10 cellular contexts compared by ENCODE assay signal in the genomic region with DNA sequence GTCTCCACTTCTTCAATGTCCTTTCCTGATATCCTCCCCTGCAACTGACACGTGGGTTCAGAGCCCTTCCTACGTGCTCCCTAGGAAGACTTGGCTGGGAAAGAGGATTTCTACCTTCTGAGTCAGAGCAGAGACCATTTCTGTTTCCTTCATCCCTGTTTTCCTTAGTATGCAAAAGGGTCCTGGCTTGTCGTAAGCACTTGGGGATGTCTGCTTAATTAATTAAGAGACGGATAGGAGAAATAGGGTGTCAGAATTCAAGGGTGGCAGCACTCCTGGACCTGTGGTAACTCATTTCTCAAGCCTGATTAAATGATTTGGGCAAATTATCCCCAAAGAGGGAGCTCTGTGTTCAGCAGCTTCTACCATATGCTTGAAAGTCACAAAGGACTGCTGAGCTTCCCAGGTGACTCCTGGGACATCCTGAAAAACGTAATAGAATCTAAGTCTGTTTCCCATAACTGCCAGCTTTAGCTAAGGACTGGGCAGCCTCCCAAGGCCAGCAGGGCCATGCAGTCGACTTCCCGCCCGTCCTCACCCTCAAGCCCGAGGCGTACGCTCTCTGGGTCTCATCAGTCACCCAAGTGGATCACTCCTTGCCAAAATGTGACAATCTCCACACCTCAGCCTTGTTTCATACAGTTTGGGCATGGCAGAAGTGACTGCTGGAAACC. TPM values are rescaled to one million over a fixed set of nuclear protein-coding genes. Genes with fewer than 3 reads are reported as not detected.
DNase-seq lines count a peak whose midpoint lies in the region; ATAC-seq and TF ChIP-seq lines count a peak whose summit lies in the region.
"Had no signal": no experiment of that assay in that cellular context is flagged by ENCODE, and none has a peak within 500 bp of the region (broad histone marks: within the 10 kb centered on the region; RNA-seq: fewer than 3 reads in every experiment).

No MANE protein-coding gene starts in this region.

- H3K9me3 ChIP-seq in HCT116 (ENCODE audit: control insufficient read depth in 1 of 2, insufficient read depth in 1 of 2, low read depth in 1 of 2, low read length in 2 of 2) (no peaks in the 10 kb centered on the region), hepatocyte (ENCODE audit: low read depth) (no peaks in the 10 kb centered on the region), suprapubic skin (no peaks in the 10 kb centered on the region)

- no peaks in the 10 kb centered on the region for H3K79me2 ChIP-seq in HCT116 (ENCODE audit: insufficient read depth, low read length)
- H3K79me2 ChIP-seq in hepatocyte = peaks cover 97% of the 10 kb centered on the region

- no peak overlapping the region for H3K27ac Mint-ChIP-seq in activated CD4-positive, alpha-beta T cell treated with anti-CD3 and anti-CD28 coated beads for 36 hours

- peaks cover 13% of the 10 kb centered on the region for H3K4me1 Mint-ChIP-seq in activated CD4-positive, alpha-beta T cell treated with anti-CD3 and anti-CD28 coated beads for 36 hours

- no peak for TF ChIP-seq RAD21 in HCT116 (IDR thresholded peaks at IDR 0.05; ENCODE audit: low read depth)

- H3K36me3 Mint-ChIP-seq in activated CD4-positive, alpha-beta T cell treated with anti-CD3 and anti-CD28 coated beads for 36 hours (ENCODE audit: low read depth) = no peaks in the 10 kb centered on the region
- H3K36me3 Mint-ChIP-seq: activated naive CD4-positive, alpha-beta T cell treated with anti-CD3 and anti-CD28 coated beads, Interleukin-2, amount 50 U/mL, for 24 hours had no signal

- RAD21 ChIA-PET in HCT116 (lab: Charles Lee; ENCODE audit: low non-redundant PET in 1 of 2, low total read pairs in 2 of 2, uncharacterized antibody in 2 of 2, unreplicated experiment in 2 of 2) = no interaction called here

- no TSS peak for BruUV-seq in HCT116 (replicated peaks; lab: Mats Ljungman, UMichigan)

- no peak overlapping the region for H3K9ac ChIP-seq in HCT116 (ENCODE audit: low read length)

- H3K9me2 ChIP-seq in HCT116 (ENCODE audit: insufficient read depth) (no peaks in the 10 kb centered on the region), hepatocyte (replicated peaks; ENCODE audit: insufficient read depth) (no peaks in the 10 kb centered on the region)

- H3K9me3 Mint-ChIP-seq in activated CD4-positive, alpha-beta T cell treated with anti-CD3 and anti-CD28 coated beads for 36 hours (ENCODE audit: low read depth) = no peaks in the 10 kb centered on the region
- H3K9me3 Mint-ChIP-seq: activated naive CD4-positive, alpha-beta T cell treated with anti-CD3 and anti-CD28 coated beads, Interleukin-2, amount 50 U/mL, for 24 hours had no signal

- no peaks in the 10 kb centered on the region for H3K36me3 ChIP-seq in HCT116 (ENCODE audit: control insufficient read depth in 1 of 2, insufficient read depth in 2 of 2, low read length in 2 of 2)
- no peaks in the 10 kb centered on the region for H3K36me3 ChIP-seq in hepatocyte (replicated peaks; ENCODE audit: insufficient read depth, low read depth)
- peaks cover 7% of the 10 kb centered on the region for H3K36me3 ChIP-seq in suprapubic skin

- POLR2A ChIA-PET in HCT116 (lab: Charles Lee) = no interaction called here
- POLR2A ChIA-PET in activated CD4-positive, alpha-beta T cell treated with anti-CD3 and anti-CD28 coated beads for 36 hours (lab: Charles Lee) = interaction anchor here (0.7 kb wide), 1 partner anchor 533 kb away, joined by 3 read pairs; no protein-coding TSS in a partner anchor

- H3K27me3 Mint-ChIP-seq in activated CD4-positive, alpha-beta T cell treated with anti-CD3 and anti-CD28 coated beads for 36 hours = no peaks in the 10 kb centered on the region
- H3K27me3 Mint-ChIP-seq: activated naive CD4-positive, alpha-beta T cell treated with anti-CD3 and anti-CD28 coated beads, Interleukin-2, amount 50 U/mL, for 24 hours had no signal

- 83% methylated on average over 11 of the region's 11 CpGs for WGBS in hepatocyte (ENCODE audit: low lambda C conversion rate, missing lambda C conversion rate)
- WGBS in suprapubic skin = 35% methylated on average over 11 of the region's 11 CpGs

- CTCF ChIA-PET in HCT116 (lab: Charles Lee) = no interaction called here
- CTCF ChIA-PET in activated CD4-positive, alpha-beta T cell treated with anti-CD3 and anti-CD28 coated beads for 36 hours (lab: Charles Lee) = no interaction called here

- no peak overlapping the region for H3K4me3 ChIP-seq in HCT116 (replicated peaks in 1 of 2; ENCODE audit: low read depth in 1 of 2, low read length in 2 of 2)
- H3K4me3 ChIP-seq in hepatocyte = no peak overlapping the region
- no peak overlapping the region for H3K4me3 ChIP-seq in suprapubic skin

- no peak for TF ChIP-seq POLR2A in HCT116 (IDR thresholded peaks at IDR 0.05; ENCODE audit: borderline replicate concordance, extremely low read depth, insufficient read depth, insufficient read length)
- no peak for TF ChIP-seq POLR2A in suprapubic skin (IDR thresholded peaks at IDR 0.05)

- H2AFZ ChIP-seq in HCT116 (ENCODE audit: low read depth, low read length, poor library complexity, severe bottlenecking) (peak overlapping the region; percentile 84), hepatocyte (no peak overlapping the region)

- H3K27me3 ChIP-seq in HCT116 (ENCODE audit: insufficient read depth, low read length) = peaks cover 21% of the 10 kb centered on the region; the same call in 1 of the 2 replicates
- H3K27me3 ChIP-seq in hepatocyte = no peaks in the 10 kb centered on the region
- H3K27me3 ChIP-seq in suprapubic skin = no peaks in the 10 kb centered on the region

- peak overlapping the region; percentile 15; the same call in 1 of the 2 replicates for H3K4me2 ChIP-seq in HCT116 (ENCODE audit: low read length)
- no peak overlapping the region for H3K4me2 ChIP-seq in hepatocyte

- no peak for TF ChIP-seq EP300 in suprapubic skin (IDR thresholded peaks at IDR 0.05)

- H3K27ac ChIP-seq in HCT116 (ENCODE audit: low read depth, low read length) = no peak overlapping the region
- H3K27ac ChIP-seq in hepatocyte = peak overlapping the region; percentile 61
- peak overlapping the region; percentile 77 for H3K27ac ChIP-seq in suprapubic skin

- H4K20me1 ChIP-seq in HCT116 (ENCODE audit: insufficient read depth) (no peaks in the 10 kb centered on the region), hepatocyte (ENCODE audit: insufficient read depth, poor library complexity, severe bottlenecking) (peaks cover 90% of the 10 kb centered on the region)

- no peak for ATAC-seq in HCT116
- no peak for ATAC-seq in HG03521 (IDR thresholded peaks at IDR 0.05; ENCODE audit: unreplicated experiment)
- ATAC-seq in activated CD4-positive, alpha-beta T cell treated with anti-CD3 and anti-CD28 coated beads for 36 hours = no peak

- H3K4me1 ChIP-seq in HCT116 (ENCODE audit: control insufficient read depth in 1 of 2, insufficient read depth in 2 of 2, low read length in 2 of 2) (peaks cover 0 to 6% of the 10 kb centered on the region in 2 experiments; a peak in 1 of 4 replicates), hepatocyte (ENCODE audit: insufficient read depth) (peaks cover 34% of the 10 kb centered on the region), suprapubic skin (peaks cover 89% of the 10 kb centered on the region)

- H3K4me3 Mint-ChIP-seq in activated CD4-positive, alpha-beta T cell treated with anti-CD3 and anti-CD28 coated beads for 36 hours = no peak overlapping the region
- H3K4me3 Mint-ChIP-seq: activated naive CD4-positive, alpha-beta T cell treated with anti-CD3 and anti-CD28 coated beads, Interleukin-2, amount 50 U/mL, for 24 hours had no signal

- TF ChIP-seq CTCF in HCT116 (IDR thresholded peaks at IDR 0.05 in 2 of 3, conservative IDR thresholded peaks at IDR 0.05 in 1 of 3; ENCODE audit: borderline replicate concordance in 1 of 3, insufficient read depth in 1 of 3, low read depth in 2 of 3, low read length in 2 of 3) = no peak
- no peak for TF ChIP-seq CTCF in hepatocyte (IDR thresholded peaks at IDR 0.05; ENCODE audit: poor library complexity)
- TF ChIP-seq CTCF in suprapubic skin (IDR thresholded peaks at IDR 0.05) = no peak

- DNase-seq in HCT116 (ENCODE audit: low read depth, low spot score) (no peak), cerebellum (ENCODE audit: low spot score) (peak; percentile 23), hepatocyte (ENCODE audit: low spot score) (no peak), suprapubic skin (ENCODE audit: low spot score in 2 of 2) (no peak), HPDE6-E6E7 (ENCODE audit: extremely low spot score) (no peak), DMS 273 (lab: John Stamatoyannopoulos, UW; ENCODE audit: unreplicated experiment) (no peak)
- no peak for DNase-seq in activated CD4-positive, alpha-beta T cell treated with anti-CD3 and anti-CD28 coated beads for 36 hours
- DNase-seq: occipital lobe had no signal

- intact Hi-C loops in HCT116 (cut with micrococcal nuclease) = no loop called here
- intact Hi-C loops in activated CD4-positive, alpha-beta T cell treated with anti-CD3 and anti-CD28 coated beads for 36 hours (cut with DNase I, micrococcal nuclease) = no loop called here

TF ChIP-seq in HCT116, 20 proteins besides CTCF, POLR2A, EP300 and RAD21:
- TF ChIP-seq ZNF274 (IDR thresholded peaks at IDR 0.05; ENCODE audit: low read depth, low read length) (no peak), POLR2AphosphoS5 (IDR thresholded peaks at IDR 0.05; ENCODE audit: low read depth, low read length) (no peak)
- TF ChIP-seq, protein P1, sequence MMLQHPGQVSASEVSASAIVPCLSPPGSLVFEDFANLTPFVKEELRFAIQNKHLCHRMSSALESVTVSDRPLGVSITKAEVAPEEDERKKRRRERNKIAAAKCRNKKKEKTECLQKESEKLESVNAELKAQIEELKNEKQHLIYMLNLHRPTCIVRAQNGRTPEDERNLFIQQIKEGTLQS (IDR thresholded peaks at IDR 0.05) = no peak
- TF ChIP-seq, protein P2, sequence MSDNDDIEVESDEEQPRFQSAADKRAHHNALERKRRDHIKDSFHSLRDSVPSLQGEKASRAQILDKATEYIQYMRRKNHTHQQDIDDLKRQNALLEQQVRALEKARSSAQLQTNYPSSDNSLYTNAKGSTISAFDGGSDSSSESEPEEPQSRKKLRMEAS (IDR thresholded peaks at IDR 0.05) = 0 out of 2 replicates have a peak, but pooled peaks have one; percentile 35

RNA-seq across cellular contexts. Expression of a gene that starts 20.5 kb away (rescaled TPM):
- total RNA-seq in HCT116 (2021; ENCODE audit: unreplicated experiment) (0.89 TPM), cerebellum (19.1 TPM), hepatocyte (76.1 and 87.4 TPM in 2 replicates), suprapubic skin (10 to 100 TPM; 24.5 to 89.1 (median 48.5) TPM)
- 0.25 and 0.29 TPM in 2 replicates for polyA plus RNA-seq in HCT116 (2012)
- polyA plus RNA-seq in hepatocyte = 11.9 and 14.5 TPM in 2 replicates
- total RNA-seq in activated CD4-positive, alpha-beta T cell treated with anti-CD3 and anti-CD28 coated beads for 36 hours = 1 to 10 TPM; 4.5 to 5.2 TPM
